Comparison of ENCODE assay signal across 15 cellular contexts in genomic region chr1:161816201-161816600, GRCh38. TPM values are rescaled to one million over a fixed set of nuclear protein-coding genes. Genes with fewer than 3 reads are reported as not detected.
DNase-seq lines count a peak whose midpoint lies in the region; ATAC-seq and TF ChIP-seq lines count a peak whose summit lies in the region.
"Had no signal": no experiment of that assay in that cellular context is flagged by ENCODE, and none has a peak within 500 bp of the region (broad histone marks: within the 10 kb centered on the region; RNA-seq: fewer than 3 reads in every experiment).

No MANE protein-coding gene starts in this region.

- H3K9me3 ChIP-seq in upper lobe of right lung = no peaks in the 10 kb centered on the region
- H3K9me3 ChIP-seq: gastroesophageal sphincter, upper lobe of left lung had no signal

- TF ChIP-seq CTCF in foreskin fibroblast (IDR thresholded peaks at IDR 0.05; ENCODE audit: low read depth, low read length) (no peak), upper lobe of right lung (IDR thresholded peaks at IDR 0.05) (no peak)

- H3K36me3 Mint-ChIP-seq in activated naive CD4-positive, alpha-beta T cell treated with anti-CD3 and anti-CD28 coated beads, Interleukin-2, amount 10 ng/mL, durations not matched to agents 7 days and 5 days = peaks cover 36% of the 10 kb centered on the region

- no peaks in the 10 kb centered on the region for H3K4me1 ChIP-seq in upper lobe of right lung
- H3K4me1 ChIP-seq: upper lobe of left lung had no signal

- H3K4me3 Mint-ChIP-seq in activated naive CD4-positive, alpha-beta T cell treated with anti-CD3 and anti-CD28 coated beads, Interleukin-2, amount 10 ng/mL, durations not matched to agents 7 days and 5 days = no peak overlapping the region
- H3K4me3 Mint-ChIP-seq: activated CD8-positive, alpha-beta T cell treated with anti-CD3 and anti-CD28 coated beads, Interleukin-2, amount 10 ng/mL, durations not matched to agents 7 days and 5 days; nephron had no signal

- CTCF ChIA-PET in activated naive CD4-positive, alpha-beta T cell treated with anti-CD3 and anti-CD28 coated beads, Interleukin-2, amount 10 ng/mL, durations not matched to agents 7 days and 5 days (lab: Charles Lee) = no interaction called here

- H3K9me3 Mint-ChIP-seq in activated naive CD4-positive, alpha-beta T cell treated with anti-CD3 and anti-CD28 coated beads, Interleukin-2, amount 10 ng/mL, durations not matched to agents 7 days and 5 days = no peaks in the 10 kb centered on the region

- no peak for DNase-seq in activated naive CD4-positive, alpha-beta T cell treated with anti-CD3 and anti-CD28 coated beads, Interleukin-2, amount 10 ng/mL, durations not matched to agents 7 days and 5 days
- no peak for DNase-seq in activated naive CD4-positive, alpha-beta T cell (lab: John Stamatoyannopoulos, UW)
- peak; percentile 27 for DNase-seq in NOMO-1 treated with dmso at 0.1 percent for 144 hours (lab: John Stamatoyannopoulos, UW; ENCODE audit: unreplicated experiment)
- DNase-seq in foreskin fibroblast = peak; percentile 28 to 45
- no peak for DNase-seq in upper lobe of right lung
- DNase-seq in NCI-H774 (lab: John Stamatoyannopoulos, UW) = no peak
- no peak for DNase-seq in A172 (ENCODE audit: low spot score)
- DNase-seq in SHP77 (lab: John Stamatoyannopoulos, UW) = no peak
- DNase-seq: activated CD8-positive, alpha-beta T cell treated with anti-CD3 and anti-CD28 coated beads, Interleukin-2, amount 10 ng/mL, durations not matched to agents 7 days and 5 days; DMS79 treated with DMSO at 0.1 percent for 48 hours; NCI-H2081; OCI-M1; upper lobe of left lung had no signal

- intact Hi-C loops in upper lobe of right lung (cut with DNase I) = no loop called here

- H3K27ac ChIP-seq in upper lobe of right lung = no peak overlapping the region
- H3K27ac ChIP-seq: upper lobe of left lung had no signal

- peaks cover 46% of the 10 kb centered on the region for H3K36me3 ChIP-seq in upper lobe of right lung

- no peaks in the 10 kb centered on the region for H3K27me3 ChIP-seq in upper lobe of right lung
- H3K27me3 ChIP-seq: gastroesophageal sphincter, upper lobe of left lung had no signal

- H3K27ac Mint-ChIP-seq in activated naive CD4-positive, alpha-beta T cell treated with anti-CD3 and anti-CD28 coated beads, Interleukin-2, amount 10 ng/mL, durations not matched to agents 7 days and 5 days = peak overlapping the region; percentile 43
- H3K27ac Mint-ChIP-seq: activated CD8-positive, alpha-beta T cell treated with anti-CD3 and anti-CD28 coated beads, Interleukin-2, amount 10 ng/mL, durations not matched to agents 7 days and 5 days had no signal

- no peaks in the 10 kb centered on the region for H3K4me1 Mint-ChIP-seq in activated naive CD4-positive, alpha-beta T cell treated with anti-CD3 and anti-CD28 coated beads, Interleukin-2, amount 10 ng/mL, durations not matched to agents 7 days and 5 days
- H3K4me1 Mint-ChIP-seq: nephron had no signal

- H3K27me3 Mint-ChIP-seq in activated naive CD4-positive, alpha-beta T cell treated with anti-CD3 and anti-CD28 coated beads, Interleukin-2, amount 10 ng/mL, durations not matched to agents 7 days and 5 days = no peaks in the 10 kb centered on the region

- no peak overlapping the region for H3K4me3 ChIP-seq in foreskin fibroblast (ENCODE audit: low read depth in 1 of 2, low read length in 2 of 2)
- no peak overlapping the region for H3K4me3 ChIP-seq in upper lobe of right lung
- H3K4me3 ChIP-seq: gastroesophageal sphincter, upper lobe of left lung had no signal

- peak; percentile 36 for ATAC-seq in upper lobe of right lung
- ATAC-seq: activated CD8-positive, alpha-beta T cell treated with anti-CD3 and anti-CD28 coated beads, Interleukin-2, amount 10 ng/mL, durations not matched to agents 7 days and 5 days; gastroesophageal sphincter had no signal

RNA-seq across cellular contexts. Expression of gene ATF6, which starts 50.1 kb away (rescaled TPM):
- 32.0 TPM for total RNA-seq in upper lobe of right lung
- 32.8 and 35.0 TPM in 2 replicates for total RNA-seq in A172 (2014; rRNA removed; shearing (Covaris generic))

Comparison
In these comparisons a context has a peak if more than half of its experiments do, and no peak if none do; other contexts are left out.
1. DNase-seq: peak in NOMO-1 treated with dmso at 0.1 percent for 144 hours (single experiment) and foreskin fibroblast (2 of 2); none in activated naive CD4-positive, alpha-beta T cell treated with anti-CD3 and anti-CD28 coated beads, Interleukin-2, amount 10 ng/mL, durations not matched to agents 7 days and 5 days (single experiment), activated naive CD4-positive, alpha-beta T cell (0 of 4), upper lobe of right lung (single experiment), NCI-H774 (single experiment), A172 (single experiment) and SHP77 (0 of 2).